11 cellular contexts compared by ENCODE assay signal in the genomic region with DNA sequence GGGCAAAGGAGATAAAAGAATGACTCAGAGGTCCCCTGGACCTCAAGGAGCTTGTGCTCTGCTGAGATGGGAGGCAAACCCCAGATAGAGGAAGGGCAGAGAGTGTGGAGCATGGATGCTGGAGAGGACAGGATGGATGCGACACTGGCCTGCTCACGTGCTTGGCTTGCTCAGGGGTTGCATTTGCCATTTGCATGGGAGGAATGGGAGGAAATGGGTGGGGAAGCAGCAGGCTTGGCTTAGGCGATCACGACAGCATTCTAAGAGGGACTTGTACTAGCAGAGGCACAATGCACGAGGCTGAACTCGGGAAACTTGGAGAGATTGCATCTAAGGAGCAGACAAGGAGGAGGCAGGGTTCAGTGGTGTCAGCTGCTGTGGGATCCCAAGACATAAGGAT. TPM values are rescaled to one million over a fixed set of nuclear protein-coding genes. Genes with fewer than 3 reads are reported as not detected.
A peak's percentile ranks its signal among the peaks of the same experiment; 100 is the strongest.
DNase-seq lines count a peak whose midpoint lies in the region; ATAC-seq and TF ChIP-seq lines count a peak whose summit lies in the region.
"Had no signal": no experiment of that assay in that cellular context is flagged by ENCODE, and none has a peak within 500 bp of the region (broad histone marks: within the 10 kb centered on the region; RNA-seq: fewer than 3 reads in every experiment).

No MANE protein-coding gene starts in this region.

- no peak overlapping the region for H2BK15ac ChIP-seq in neuronal stem cell (ENCODE audit: low read length)

- no peak for ATAC-seq in HG02571 (IDR thresholded peaks at IDR 0.05; ENCODE audit: unreplicated experiment)
- ATAC-seq in GM21360 (IDR thresholded peaks at IDR 0.05; ENCODE audit: unreplicated experiment), result no peak
- ATAC-seq: SK-N-SH treated with all-trans-retinoic acid at 6 μM for 48 hours had no signal

- H2AK5ac ChIP-seq in neuronal stem cell (ENCODE audit: low read depth, low read length), result no peak overlapping the region

- H3K79me1 ChIP-seq in neuronal stem cell (ENCODE audit: low read depth, low read length), result no peaks in the 10 kb centered on the region

- no peak overlapping the region for H2BK5ac ChIP-seq in neuronal stem cell (ENCODE audit: low read length)

- peak overlapping the region; percentile 59 for H2BK12ac ChIP-seq in neuronal stem cell (ENCODE audit: low read length)

- no peak overlapping the region for H3K4me3 ChIP-seq in esophagus squamous epithelium
- no peak overlapping the region for H3K4me3 ChIP-seq in neuronal stem cell (ENCODE audit: low read length in 2 of 2)
- no peak overlapping the region for H3K4me3 ChIP-seq in uterus
- H3K4me3 ChIP-seq: hepatocyte had no signal

- H3K9me3 ChIP-seq in esophagus squamous epithelium (no peaks in the 10 kb centered on the region), neuronal stem cell (replicated peaks in 1 of 2; ENCODE audit: control insufficient read depth in 2 of 2, insufficient read depth in 1 of 2, low read depth in 1 of 2, low read length in 2 of 2) (no peaks in the 10 kb centered on the region), uterus (no peaks in the 10 kb centered on the region)

- DNase-seq in esophagus squamous epithelium (lab: John Stamatoyannopoulos, UW) (no peak), neuronal stem cell (ENCODE audit: low spot score) (no peak), uterus (no peak), NCI-H128 (lab: John Stamatoyannopoulos, UW; ENCODE audit: unreplicated experiment) (no peak)
- DNase-seq: NCI-H1105, occipital lobe had no signal

- H3K27ac ChIP-seq in VCaP, result peak overlapping the region; percentile 7; the same call in 1 of the 2 replicates
- H3K27ac ChIP-seq in esophagus squamous epithelium, result peak overlapping the region; percentile 68 to 98 (median 92)
- H3K27ac ChIP-seq in neuronal stem cell (replicated peaks; ENCODE audit: low read length), result no peak overlapping the region
- H3K27ac ChIP-seq in uterus, result peak overlapping the region; percentile 38 to 91
- H3K27ac ChIP-seq: hepatocyte had no signal

- no peak overlapping the region for H4K91ac ChIP-seq in neuronal stem cell (ENCODE audit: low read depth, low read length, poor library complexity)

- no peak overlapping the region for H4K8ac ChIP-seq in neuronal stem cell (ENCODE audit: low read depth, low read length)

- H3K4me1 ChIP-seq in esophagus squamous epithelium (peaks cover 90 to 100% (median 96%) of the 10 kb centered on the region in 3 donors), neuronal stem cell (ENCODE audit: control insufficient read depth in 2 of 2, insufficient read depth in 1 of 2, low read depth in 1 of 2, low read length in 2 of 2) (peaks cover 19 to 51% of the 10 kb centered on the region in 2 donors), uterus (peaks cover 24 to 27% of the 10 kb centered on the region in 2 donors)

- no peak overlapping the region for H3K23ac ChIP-seq in neuronal stem cell (ENCODE audit: low read depth, low read length, poor library complexity)

- intact Hi-C loops in esophagus squamous epithelium (cut with DNase I) (no loop called here), uterus (cut with DNase I; ENCODE audit: low total_unique reads) (no loop called here)

- H3K36me3 ChIP-seq in esophagus squamous epithelium, result peaks cover 0 to 37% (median 4%) of the 10 kb centered on the region in 3 donors
- no peaks in the 10 kb centered on the region for H3K36me3 ChIP-seq in neuronal stem cell (replicated peaks in 1 of 2; ENCODE audit: control insufficient read depth in 2 of 2, insufficient read depth in 2 of 2, low read length in 2 of 2)
- no peaks in the 10 kb centered on the region for H3K36me3 ChIP-seq in uterus

- H3K18ac ChIP-seq in neuronal stem cell (ENCODE audit: low read length), result no peak overlapping the region

- no peak overlapping the region for H3K14ac ChIP-seq in neuronal stem cell (ENCODE audit: low read length)

- WGBS in esophagus squamous epithelium, 2 donors, result 12 to 27% methylated on average over 6 of the region's 6 CpGs
- WGBS in neuronal stem cell (ENCODE audit: extremely low coverage in 2 of 2, insufficient read length in 2 of 2, insufficient replicate concordance in 1 of 2), 2 donors, result no CpG with 5 or more reads among the region's 6 CpGs

- no peak overlapping the region for H3K4me2 ChIP-seq in neuronal stem cell (ENCODE audit: insufficient read depth, low read length, poor library complexity, severe bottlenecking)
- H3K4me2 ChIP-seq: hepatocyte had no signal

- no peak overlapping the region for H2AFZ ChIP-seq in neuronal stem cell (ENCODE audit: low read length)
- H2AFZ ChIP-seq: hepatocyte had no signal

- H2BK120ac ChIP-seq in neuronal stem cell (ENCODE audit: low read depth, low read length), result no peak overlapping the region

- peak in 1 of 4 donors; percentile 10 for TF ChIP-seq POLR2A in esophagus squamous epithelium (IDR thresholded peaks at IDR 0.05)
- no peak for TF ChIP-seq POLR2A in uterus (IDR thresholded peaks at IDR 0.05)

- no peak for TF ChIP-seq CTCF in VCaP (conservative IDR thresholded peaks at IDR 0.05)
- TF ChIP-seq CTCF in esophagus squamous epithelium (IDR thresholded peaks at IDR 0.05), result no peak
- TF ChIP-seq CTCF in uterus (IDR thresholded peaks at IDR 0.05), result no peak

- no peaks in the 10 kb centered on the region for H3K27me3 ChIP-seq in esophagus squamous epithelium
- no peaks in the 10 kb centered on the region for H3K27me3 ChIP-seq in neuronal stem cell (ENCODE audit: control insufficient read depth in 3 of 3, insufficient read depth in 3 of 3, low read depth in 1 of 3, low read length in 3 of 3)
- no peaks in the 10 kb centered on the region for H3K27me3 ChIP-seq in uterus
- H3K27me3 ChIP-seq: hepatocyte had no signal

- no peak overlapping the region for H3K4ac ChIP-seq in neuronal stem cell (ENCODE audit: low read length)

- no peak overlapping the region for H3K9ac ChIP-seq in neuronal stem cell (ENCODE audit: low read depth, low read length, poor library complexity)

RNA-seq across cellular contexts. Expression of a gene that starts 19.8 kb away (rescaled TPM):
- 1,000 to 10,000 TPM in 1 of 4 donors, 100 to 1,000 TPM in 3; 464 to 1,007 (median 773) TPM for total RNA-seq in esophagus squamous epithelium
- polyA plus RNA-seq in neuronal stem cell (2013, experiment 1 of 2), result 6.3 TPM
- 6.4 TPM for polyA plus RNA-seq in neuronal stem cell (2013, experiment 2 of 2)
- total RNA-seq in uterus, result 100 to 1,000 TPM; 161 to 275 (median 207) TPM
